32 cellular contexts compared by ENCODE assay signal in genomic region chr1:20834780-20835179, GRCh38.
"Had no signal": no experiment of that assay in that cellular context is flagged by ENCODE, and none has a peak within 500 bp of the region (broad histone marks: within the 10 kb centered on the region; RNA-seq: fewer than 3 reads in every experiment).

No MANE protein-coding gene starts in this region.

- H3K9me3 ChIP-seq: esophagus squamous epithelium, gastroesophageal sphincter, left ventricle myocardium inferior, thoracic aorta had no signal

- H3K4me1 ChIP-seq: esophagus squamous epithelium, gastroesophageal sphincter, left ventricle myocardium inferior, neural progenitor cell had no signal

- H3K4me3 Mint-ChIP-seq: activated naive CD4-positive, alpha-beta T cell treated with anti-CD3 and anti-CD28 coated beads, Interleukin-2, amount 10 ng/mL, durations not matched to agents 7 days and 5 days; activated naive CD8-positive, alpha-beta T cell treated with anti-CD3 and anti-CD28 coated beads, Interleukin-2, amount 10 ng/mL, durations not matched to agents 7 days and 5 days; dendritic cell treated with granulocyte-macrophage colony-stimulating factor and Interleukin-4, amounts not matched to agents 40 ng/mL and 50 ng/mL, for 4 days; natural killer cell; neural progenitor cell; T-helper 1 cell treated with Interleukin-12 subunit alpha and Interleukin-12 subunit beta and Interleukin-4 antibody, amounts not matched to agents 30 μg/mL and 1 μg/mL, for 36 hours had no signal

- H3K27me3 Mint-ChIP-seq: activated naive CD4-positive, alpha-beta T cell treated with anti-CD3 and anti-CD28 coated beads, Interleukin-2, amount 10 ng/mL, durations not matched to agents 7 days and 5 days; activated naive CD8-positive, alpha-beta T cell treated with anti-CD3 and anti-CD28 coated beads, Interleukin-2, amount 10 ng/mL, durations not matched to agents 7 days and 5 days; dendritic cell treated with granulocyte-macrophage colony-stimulating factor and Interleukin-4, amounts not matched to agents 40 ng/mL and 50 ng/mL, for 4 days had no signal

- H3K4me3 ChIP-seq: esophagus squamous epithelium, gastroesophageal sphincter, hepatocyte, left ventricle myocardium inferior, lung, neural progenitor cell, thoracic aorta had no signal

- H3K4me1 Mint-ChIP-seq: activated naive CD4-positive, alpha-beta T cell treated with anti-CD3 and anti-CD28 coated beads, Interleukin-2, amount 10 ng/mL, durations not matched to agents 7 days and 5 days; activated naive CD8-positive, alpha-beta T cell treated with anti-CD3 and anti-CD28 coated beads, Interleukin-2, amount 10 ng/mL, durations not matched to agents 7 days and 5 days; neural progenitor cell had no signal

- FAIRE-seq: TTC549, urothelium cell line had no signal

- H3K9me3 Mint-ChIP-seq: activated naive CD4-positive, alpha-beta T cell treated with anti-CD3 and anti-CD28 coated beads, Interleukin-2, amount 10 ng/mL, durations not matched to agents 7 days and 5 days; dendritic cell treated with granulocyte-macrophage colony-stimulating factor and Interleukin-4, amounts not matched to agents 40 ng/mL and 50 ng/mL, for 4 days; natural killer cell; neural progenitor cell; T-helper 1 cell treated with Interleukin-12 subunit alpha and Interleukin-12 subunit beta and Interleukin-4 antibody, amounts not matched to agents 30 μg/mL and 1 μg/mL, for 36 hours had no signal

- H3K36me3 ChIP-seq: thoracic aorta, WERI-Rb-1 had no signal

- H3K36me3 Mint-ChIP-seq: natural killer cell had no signal

- H3K27ac Mint-ChIP-seq: activated naive CD4-positive, alpha-beta T cell treated with anti-CD3 and anti-CD28 coated beads, Interleukin-2, amount 10 ng/mL, durations not matched to agents 7 days and 5 days; activated naive CD8-positive, alpha-beta T cell treated with anti-CD3 and anti-CD28 coated beads, Interleukin-2, amount 10 ng/mL, durations not matched to agents 7 days and 5 days; dendritic cell treated with granulocyte-macrophage colony-stimulating factor and Interleukin-4, amounts not matched to agents 40 ng/mL and 50 ng/mL, for 4 days; neural progenitor cell; T-helper 1 cell treated with Interleukin-12 subunit alpha and Interleukin-12 subunit beta and Interleukin-4 antibody, amounts not matched to agents 30 μg/mL and 1 μg/mL, for 36 hours had no signal

- H3K27me3 ChIP-seq: esophagus squamous epithelium, gastroesophageal sphincter, hepatocyte, neural progenitor cell had no signal

- H3K27ac ChIP-seq: epithelial cell of prostate, esophagus squamous epithelium, gastroesophageal sphincter, hepatocyte, left ventricle myocardium inferior, neural progenitor cell, thoracic aorta, WERI-Rb-1 had no signal

- DNase-seq: activated CD4-positive, alpha-beta T cell treated with anti-CD3 and anti-CD28 coated beads for 48 hours; activated CD4-positive, alpha-beta T cell treated with anti-CD3 and anti-CD28 coated beads, Interleukin-2, amount 50 U/mL, for 48 hours; activated CD8-positive, alpha-beta memory T cell treated with anti-CD3 and anti-CD28 coated beads for 24 hours; activated gamma-delta T cell; activated naive CD4-positive, alpha-beta T cell treated with anti-CD3 and anti-CD28 coated beads, Interleukin-2, amount 10 ng/mL, durations not matched to agents 7 days and 5 days; activated naive CD8-positive, alpha-beta T cell treated with anti-CD3 and anti-CD28 coated beads, Interleukin-2, amount 10 ng/mL, durations not matched to agents 7 days and 5 days; activated T-cell treated with anti-CD3 and anti-CD28 coated beads, Interleukin-2, amount 50 U/mL, for 1 hour; amniotic stem cell; central memory CD4-positive, alpha-beta T cell; esophagus squamous epithelium; islet precursor cell; left ventricle myocardium inferior; mesendoderm; natural killer cell; retina; stimulated activated CD4-positive, alpha-beta T cell treated with anti-CD3 and anti-CD28 coated beads, Interleukin-15, amount 100 ng/mL, for 24 hours; stimulated activated CD4-positive, alpha-beta T cell treated with anti-CD3 and anti-CD28 coated beads, Interleukin-2, amount 100 ng/mL, for 24 hours; stimulated activated naive CD4-positive, alpha-beta T cell treated with Interleukin-2 at 50 U/mL for 16 hours; SW 1271; T-helper 9 cell; trophoblast cell; WERI-Rb-1 had no signal
